ENCODE assay signal across 8 cellular contexts in the genomic region with DNA sequence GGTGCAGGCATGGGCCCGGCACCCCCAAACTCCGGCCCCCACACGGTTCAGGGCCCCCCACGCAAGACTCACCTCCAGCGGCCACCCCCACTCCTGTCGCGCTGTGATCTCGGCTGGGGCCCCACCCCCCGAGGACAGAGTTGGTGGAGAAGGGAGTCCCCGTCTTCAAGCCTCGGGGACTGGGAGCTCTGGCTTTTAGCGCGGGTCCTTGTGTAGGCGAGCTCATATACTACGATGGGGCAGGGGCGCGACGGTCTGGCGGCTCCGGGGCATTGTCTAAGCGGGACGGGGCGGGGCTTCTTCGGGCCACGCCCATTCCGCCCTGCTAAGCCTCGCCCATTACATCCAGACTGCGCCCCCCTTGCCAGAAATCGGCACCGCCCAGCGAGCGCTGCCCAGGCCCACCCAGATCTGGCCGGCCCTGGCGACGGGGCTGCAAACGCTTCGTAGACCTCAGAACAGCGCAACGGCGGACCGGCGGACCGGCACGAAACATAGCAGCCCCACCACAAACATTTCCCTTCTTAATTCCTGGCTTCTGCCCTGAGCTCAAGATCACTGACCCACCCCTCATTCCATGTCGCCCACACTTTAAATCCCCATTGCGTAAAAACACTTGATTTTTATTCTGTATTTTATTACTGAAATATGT. TPM values are rescaled to one million over a fixed set of nuclear protein-coding genes. Genes with fewer than 3 reads are reported as not detected.
DNase-seq lines count a peak whose midpoint lies in the region; ATAC-seq and TF ChIP-seq lines count a peak whose summit lies in the region.

No MANE protein-coding gene starts in this region.

- H3K9me3 Mint-ChIP-seq in WTC11 = no peaks in the 10 kb centered on the region
- no peaks in the 10 kb centered on the region for H3K9me3 Mint-ChIP-seq in central memory CD8-positive, alpha-beta T cell
- H3K9me3 Mint-ChIP-seq in immature natural killer cell = no peaks in the 10 kb centered on the region

- peaks cover 21% of the 10 kb centered on the region for H3K4me1 Mint-ChIP-seq in WTC11
- peaks cover 55% of the 10 kb centered on the region for H3K4me1 Mint-ChIP-seq in central memory CD8-positive, alpha-beta T cell
- H3K4me1 Mint-ChIP-seq in immature natural killer cell = peaks cover 77 to 79% of the 10 kb centered on the region in 2 donors

- POLR2A ChIA-PET in WTC11 (lab: Charles Lee) = interaction anchor here (0.6 to 3.6 kb wide), 13 partner anchors 9 to 189 kb away, joined by 3 to 32 read pairs (median 5); a partner anchor contains a TSS

- H3K27ac ChIP-seq in skin epidermis = peak overlapping the region; percentile 51 to 95 (median 89)

- H3K27ac Mint-ChIP-seq in WTC11 = peak overlapping the region; percentile 98
- peak overlapping the region; percentile 30 for H3K27ac Mint-ChIP-seq in central memory CD8-positive, alpha-beta T cell (ENCODE audit: low read depth)
- peak overlapping the region; percentile 83 to 98 (median 92) for H3K27ac Mint-ChIP-seq in immature natural killer cell

- CTCF ChIA-PET in WTC11 (lab: Charles Lee) = interaction anchor here (0.6 to 4.0 kb wide), 41 partner anchors 7 to 318 kb away, joined by 3 to 66 read pairs (median 5); a partner anchor contains a TSS

- H3K36me3 Mint-ChIP-seq in WTC11 (peaks cover 37% of the 10 kb centered on the region), immature natural killer cell (peaks cover 4 to 47% (median 22%) of the 10 kb centered on the region in 3 donors)
- H3K36me3 Mint-ChIP-seq in central memory CD8-positive, alpha-beta T cell (ENCODE audit: insufficient read depth) = peaks cover 52% of the 10 kb centered on the region

- ATAC-seq in WTC11 = peak; percentile 75
- ATAC-seq in central memory CD8-positive, alpha-beta T cell (replicated peaks; ENCODE audit: extremely low read depth, poor library complexity, severe bottlenecking) = peak; percentile 44
- ATAC-seq in GM19467 (IDR thresholded peaks at IDR 0.05; ENCODE audit: unreplicated experiment) = no peak

- peak overlapping the region; percentile 93 for H3K4me3 Mint-ChIP-seq in WTC11
- peak overlapping the region; percentile 93 for H3K4me3 Mint-ChIP-seq in central memory CD8-positive, alpha-beta T cell
- peak overlapping the region; percentile 97 to 99 (median 99) for H3K4me3 Mint-ChIP-seq in immature natural killer cell

- H3K27me3 Mint-ChIP-seq in WTC11 (ENCODE audit: low read depth) (no peaks in the 10 kb centered on the region), immature natural killer cell (ENCODE audit: low read depth in 3 of 3) (peaks cover 0 to 8% (median 2%) of the 10 kb centered on the region in 3 donors)
- no peaks in the 10 kb centered on the region for H3K27me3 Mint-ChIP-seq in central memory CD8-positive, alpha-beta T cell

- DNase-seq in AG09309 (ENCODE audit: low read depth) = no peak
- peak; percentile 80 for DNase-seq in GM20000 (ENCODE audit: low spot score)
- peak; percentile 68 for DNase-seq in NCI-H1048 (lab: John Stamatoyannopoulos, UW)
- peak; percentile 95 for DNase-seq in WTC11 (ENCODE audit: low spot score)
- peak; percentile 46 to 51 for DNase-seq in central memory CD8-positive, alpha-beta T cell (ENCODE audit: low spot score in 2 of 2)
- peak; percentile 76 to 79 (median 79) for DNase-seq in immature natural killer cell

- H3K4me3 ChIP-seq in AG09309 (ENCODE audit: control insufficient read depth, low read depth, low read length) = peak overlapping the region; percentile 83
- H3K4me3 ChIP-seq in skin epidermis = peak overlapping the region; percentile 52 to 82 (median 77)

- TF ChIP-seq CTCF in AG09309 (IDR thresholded peaks at IDR 0.05; ENCODE audit: control insufficient read depth, insufficient read depth, low read depth, low read length, missing control alignments) = no peak
- no peak for TF ChIP-seq CTCF in GM20000 (IDR thresholded peaks at IDR 0.05; ENCODE audit: extremely low read depth, missing control alignments)
- no peak for TF ChIP-seq CTCF in WTC11 (IDR thresholded peaks at IDR 0.05)

TF ChIP-seq in WTC11, 78 proteins besides CTCF, POLR2A, EP300 and RAD21 (continues in another document):
- 0 out of 2 replicates have a peak, but pooled peaks have one; percentile 0 for TF ChIP-seq NFATC4 (CRISPR knock-in tag; IDR thresholded peaks at IDR 0.05)
- peak; percentile 58; the same call in 1 of the 2 replicates for TF ChIP-seq SMAD3 (CRISPR knock-in tag; IDR thresholded peaks at IDR 0.05; ENCODE audit: borderline replicate concordance)
- TF ChIP-seq KAT7 (CRISPR knock-in tag; IDR thresholded peaks at IDR 0.05; ENCODE audit: borderline replicate concordance) = no peak; the same call in 1 of the 2 replicates
- TF ChIP-seq ZNF416 (CRISPR knock-in tag; IDR thresholded peaks at IDR 0.05) = 0 out of 2 replicates have a peak, but pooled peaks have one; percentile 14
- TF ChIP-seq, protein P1, sequence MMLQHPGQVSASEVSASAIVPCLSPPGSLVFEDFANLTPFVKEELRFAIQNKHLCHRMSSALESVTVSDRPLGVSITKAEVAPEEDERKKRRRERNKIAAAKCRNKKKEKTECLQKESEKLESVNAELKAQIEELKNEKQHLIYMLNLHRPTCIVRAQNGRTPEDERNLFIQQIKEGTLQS (CRISPR knock-in tag; conservative IDR thresholded peaks at IDR 0.05) = no peak
- no peak for TF ChIP-seq CBFB (CRISPR knock-in tag; IDR thresholded peaks at IDR 0.05; ENCODE audit: low read depth)
- TF ChIP-seq, protein P2, sequence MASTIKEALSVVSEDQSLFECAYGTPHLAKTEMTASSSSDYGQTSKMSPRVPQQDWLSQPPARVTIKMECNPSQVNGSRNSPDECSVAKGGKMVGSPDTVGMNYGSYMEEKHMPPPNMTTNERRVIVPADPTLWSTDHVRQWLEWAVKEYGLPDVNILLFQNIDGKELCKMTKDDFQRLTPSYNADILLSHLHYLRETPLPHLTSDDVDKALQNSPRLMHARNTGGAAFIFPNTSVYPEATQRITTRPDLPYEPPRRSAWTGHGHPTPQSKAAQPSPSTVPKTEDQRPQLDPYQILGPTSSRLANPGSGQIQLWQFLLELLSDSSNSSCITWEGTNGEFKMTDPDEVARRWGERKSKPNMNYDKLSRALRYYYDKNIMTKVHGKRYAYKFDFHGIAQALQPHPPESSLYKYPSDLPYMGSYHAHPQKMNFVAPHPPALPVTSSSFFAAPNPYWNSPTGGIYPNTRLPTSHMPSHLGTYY (CRISPR knock-in tag; IDR thresholded peaks at IDR 0.05) = no peak
- TF ChIP-seq, protein P3, sequence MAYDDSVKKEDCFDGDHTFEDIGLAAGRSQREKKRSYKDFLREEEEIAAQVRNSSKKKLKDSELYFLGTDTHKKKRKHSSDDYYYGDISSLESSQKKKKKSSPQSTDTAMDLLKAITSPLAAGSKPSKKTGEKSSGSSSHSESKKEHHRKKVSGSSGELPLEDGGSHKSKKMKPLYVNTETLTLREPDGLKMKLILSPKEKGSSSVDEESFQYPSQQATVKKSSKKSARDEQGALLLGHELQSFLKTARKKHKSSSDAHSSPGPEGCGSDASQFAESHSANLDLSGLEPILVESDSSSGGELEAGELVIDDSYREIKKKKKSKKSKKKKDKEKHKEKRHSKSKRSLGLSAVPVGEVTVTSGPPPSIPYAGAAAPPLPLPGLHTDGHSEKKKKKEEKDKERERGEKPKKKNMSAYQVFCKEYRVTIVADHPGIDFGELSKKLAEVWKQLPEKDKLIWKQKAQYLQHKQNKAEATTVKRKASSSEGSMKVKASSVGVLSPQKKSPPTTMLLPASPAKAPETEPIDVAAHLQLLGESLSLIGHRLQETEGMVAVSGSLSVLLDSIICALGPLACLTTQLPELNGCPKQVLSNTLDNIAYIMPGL (CRISPR knock-in tag; IDR thresholded peaks at IDR 0.05) = peak; percentile 86
- TF ChIP-seq, protein P4, sequence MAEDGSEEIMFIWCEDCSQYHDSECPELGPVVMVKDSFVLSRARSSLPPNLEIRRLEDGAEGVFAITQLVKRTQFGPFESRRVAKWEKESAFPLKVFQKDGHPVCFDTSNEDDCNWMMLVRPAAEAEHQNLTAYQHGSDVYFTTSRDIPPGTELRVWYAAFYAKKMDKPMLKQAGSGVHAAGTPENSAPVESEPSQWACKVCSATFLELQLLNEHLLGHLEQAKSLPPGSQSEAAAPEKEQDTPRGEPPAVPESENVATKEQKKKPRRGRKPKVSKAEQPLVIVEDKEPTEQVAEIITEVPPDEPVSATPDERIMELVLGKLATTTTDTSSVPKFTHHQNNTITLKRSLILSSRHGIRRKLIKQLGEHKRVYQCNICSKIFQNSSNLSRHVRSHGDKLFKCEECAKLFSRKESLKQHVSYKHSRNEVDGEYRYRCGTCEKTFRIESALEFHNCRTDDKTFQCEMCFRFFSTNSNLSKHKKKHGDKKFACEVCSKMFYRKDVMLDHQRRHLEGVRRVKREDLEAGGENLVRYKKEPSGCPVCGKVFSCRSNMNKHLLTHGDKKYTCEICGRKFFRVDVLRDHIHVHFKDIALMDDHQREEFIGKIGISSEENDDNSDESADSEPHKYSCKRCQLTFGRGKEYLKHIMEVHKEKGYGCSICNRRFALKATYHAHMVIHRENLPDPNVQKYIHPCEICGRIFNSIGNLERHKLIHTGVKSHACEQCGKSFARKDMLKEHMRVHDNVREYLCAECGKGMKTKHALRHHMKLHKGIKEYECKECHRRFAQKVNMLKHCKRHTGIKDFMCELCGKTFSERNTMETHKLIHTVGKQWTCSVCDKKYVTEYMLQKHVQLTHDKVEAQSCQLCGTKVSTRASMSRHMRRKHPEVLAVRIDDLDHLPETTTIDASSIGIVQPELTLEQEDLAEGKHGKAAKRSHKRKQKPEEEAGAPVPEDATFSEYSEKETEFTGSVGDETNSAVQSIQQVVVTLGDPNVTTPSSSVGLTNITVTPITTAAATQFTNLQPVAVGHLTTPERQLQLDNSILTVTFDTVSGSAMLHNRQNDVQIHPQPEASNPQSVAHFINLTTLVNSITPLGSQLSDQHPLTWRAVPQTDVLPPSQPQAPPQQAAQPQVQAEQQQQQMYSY (CRISPR knock-in tag; IDR thresholded peaks at IDR 0.05) = no peak
- no peak for TF ChIP-seq HMGA2 (CRISPR knock-in tag; IDR thresholded peaks at IDR 0.05)
- no peak for TF ChIP-seq ZNF396 (CRISPR knock-in tag; IDR thresholded peaks at IDR 0.05; ENCODE audit: borderline replicate concordance)

RNA-seq across cellular contexts. Expression of a gene that starts 1.0 kb away (rescaled TPM):
- total RNA-seq in WTC11 (2021) = 62.2 to 67.3 TPM (median 65.8 TPM) in 3 replicates
- 100 to 1,000 TPM in 1 of 3 donors, 10 to 100 TPM in 2; 58.5 to 112 (median 74.9) TPM for polyA plus RNA-seq in immature natural killer cell

RNA-seq across cellular contexts. Expression of a gene that starts 6.2 kb away (rescaled TPM):
- 229 to 244 TPM (median 230 TPM) in 3 replicates for total RNA-seq in WTC11 (2021)
- polyA plus RNA-seq in immature natural killer cell = 1,000 to 10,000 TPM; 1,179 to 1,674 (median 1,350) TPM

RNA-seq across cellular contexts. Expression of a gene that starts 6.9 kb away (rescaled TPM):
- total RNA-seq in WTC11 (2021) = 0.09 to 0.11 TPM (median 0.11 TPM) in 3 replicates
- 10 to 100 TPM in 1 of 3 donors, 1 to 10 TPM in 2; 2.6 to 10.9 (median 6.3) TPM for polyA plus RNA-seq in immature natural killer cell

RNA-seq across cellular contexts. Expression of a gene that starts 8.6 kb away (rescaled TPM):
- total RNA-seq in WTC11 (2021) = 0.21 to 0.35 TPM in 2 of 3 replicates, not detected in the other
- polyA plus RNA-seq in immature natural killer cell = not detected

RNA-seq across cellular contexts. Expression of a gene that starts 9.7 kb away (rescaled TPM):
- 43.1 to 62.3 TPM (median 56.1 TPM) in 3 replicates for total RNA-seq in WTC11 (2021)
- 1 to 10 TPM in 2 of 3 donors, not detected in 1; 2.1 to 2.5 TPM for polyA plus RNA-seq in immature natural killer cell

Comparison
In these comparisons a context has a peak if more than half of its experiments do, and no peak if none do; other contexts are left out.
1. H3K27ac Mint-ChIP-seq: peak in every context shown above with its lines; median percentile 98 in WTC11; 92 in immature natural killer cell; 30 in central memory CD8-positive, alpha-beta T cell.